ENCODE assay signal across 12 cellular contexts in the genomic region with DNA sequence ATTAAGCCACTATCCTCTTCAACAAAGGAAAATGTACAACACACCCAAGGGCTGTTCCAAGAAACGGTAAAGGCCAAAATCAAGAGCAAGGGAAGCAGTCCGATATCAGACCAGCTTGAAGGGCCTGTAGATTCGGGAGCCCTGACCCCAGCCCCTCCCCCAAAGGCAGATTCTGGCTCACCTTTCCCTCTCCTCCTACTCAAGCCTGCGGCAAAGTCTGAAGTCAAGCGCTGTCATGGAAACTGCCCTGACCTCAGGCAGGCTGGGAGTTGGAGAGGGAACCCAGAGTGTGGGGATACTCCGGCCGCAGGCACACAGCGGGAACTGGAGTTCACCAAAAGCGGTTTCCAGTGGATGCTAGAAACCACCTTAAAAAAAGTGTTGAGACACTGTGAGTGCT. TPM values are rescaled to one million over a fixed set of nuclear protein-coding genes. Genes with fewer than 3 reads are reported as not detected.
DNase-seq lines count a peak whose midpoint lies in the region; ATAC-seq and TF ChIP-seq lines count a peak whose summit lies in the region.
"Had no signal": no experiment of that assay in that cellular context is flagged by ENCODE, and none has a peak within 500 bp of the region (broad histone marks: within the 10 kb centered on the region; RNA-seq: fewer than 3 reads in every experiment).

No MANE protein-coding gene starts in this region.

- no peaks in the 10 kb centered on the region for H3K27me3 Mint-ChIP-seq in Caco-2 (ENCODE audit: insufficient read depth, unreplicated experiment)
- H3K27me3 Mint-ChIP-seq in natural killer cell treated with Interleukin-12 subunit alpha and Interleukin-12 subunit beta and Interleukin-15 and Interleukin-18, amount 100 ng/mL, for 72 hours: no peaks in the 10 kb centered on the region

- H3K4me3 ChIP-seq in Caco-2 (ENCODE audit: low read depth, low read length): no peak overlapping the region
- no peak overlapping the region for H3K4me3 ChIP-seq in KMS-11 (IDR thresholded peaks at IDR 0.05; ENCODE audit: insufficient read depth, low read depth, low read length)
- H3K4me3 ChIP-seq in adipocyte (ENCODE audit: low read length): peak overlapping the region; percentile 83
- no peak overlapping the region for H3K4me3 ChIP-seq in testis

- peak overlapping the region; percentile 91 for H3K4me3 Mint-ChIP-seq in Caco-2 (ENCODE audit: unreplicated experiment)
- H3K4me3 Mint-ChIP-seq in natural killer cell treated with Interleukin-12 subunit alpha and Interleukin-12 subunit beta and Interleukin-15 and Interleukin-18, amount 100 ng/mL, for 72 hours: peak overlapping the region; percentile 93

- DNase-seq in Caco-2: no peak
- DNase-seq in adipocyte (ENCODE audit: low read depth): no peak
- no peak for DNase-seq in natural killer cell treated with Interleukin-12 subunit alpha and Interleukin-12 subunit beta and Interleukin-15 and Interleukin-18, amount 100 ng/mL, for 72 hours (ENCODE audit: low spot score)
- DNase-seq in NCI-H2227 treated with DMSO at 0.1 percent for 48 hours (lab: John Stamatoyannopoulos, UW): no peak
- no peak for DNase-seq in NCI-H187 (lab: John Stamatoyannopoulos, UW)
- DNase-seq in cerebellar cortex (ENCODE audit: low spot score): no peak
- DNase-seq in testis: no peak
- DNase-seq: activated CD4-positive, CD25-positive, alpha-beta regulatory T cell treated with anti-CD3 and anti-CD28 coated beads, Interleukin-2, amount 50 U/mL, for 72 hours; caudate nucleus; GDM1 had no signal

- H3K36me3 ChIP-seq in Caco-2 (ENCODE audit: control insufficient read depth, insufficient read depth, low read length) (peaks cover 13% of the 10 kb centered on the region), KMS-11 (ENCODE audit: insufficient read depth) (peaks cover 39% of the 10 kb centered on the region; the same call in 1 of the 2 replicates), adipocyte (ENCODE audit: control insufficient read depth, insufficient read depth, low read length, severe bottlenecking) (peaks cover 35% of the 10 kb centered on the region), testis (ENCODE audit: low read depth, missing control alignments) (no peaks in the 10 kb centered on the region)

- no peaks in the 10 kb centered on the region; the same call in 1 of the 2 replicates for H4K20me1 ChIP-seq in KMS-11 (ENCODE audit: insufficient read depth)

- peaks cover 11% of the 10 kb centered on the region for H3K4me1 ChIP-seq in Caco-2
- H3K4me1 ChIP-seq in KMS-11 (ENCODE audit: low read depth, poor library complexity, severe bottlenecking): peaks cover 22% of the 10 kb centered on the region
- H3K4me1 ChIP-seq in adipocyte (ENCODE audit: control insufficient read depth, insufficient read depth, low read length): peaks cover 26% of the 10 kb centered on the region
- peaks cover 14% of the 10 kb centered on the region for H3K4me1 ChIP-seq in testis

- H2AFZ ChIP-seq in KMS-11 (ENCODE audit: low read depth): no peak overlapping the region
- H2AFZ ChIP-seq: parathyroid adenoma had no signal

- H3K36me3 Mint-ChIP-seq in Caco-2 (ENCODE audit: insufficient read depth, unreplicated experiment): peaks cover 92% of the 10 kb centered on the region
- H3K36me3 Mint-ChIP-seq in natural killer cell treated with Interleukin-12 subunit alpha and Interleukin-12 subunit beta and Interleukin-15 and Interleukin-18, amount 100 ng/mL, for 72 hours: peaks cover 28% of the 10 kb centered on the region

- H3K4me2 ChIP-seq in KMS-11: peak overlapping the region; percentile 99

- TF ChIP-seq POLR2A in testis (IDR thresholded peaks at IDR 0.05): no peak

- POLR2A ChIA-PET in Caco-2 (lab: Charles Lee): no interaction called here

- TF ChIP-seq CTCF in Caco-2 (IDR thresholded peaks at IDR 0.05; ENCODE audit: insufficient read depth in 1 of 2, low read depth in 1 of 2, low read length in 1 of 2, severe bottlenecking in 1 of 2, unreplicated experiment in 1 of 2): no peak
- TF ChIP-seq CTCF in KMS-11 (conservative IDR thresholded peaks at IDR 0.05; ENCODE audit: low read depth, low read length): no peak
- TF ChIP-seq CTCF in testis (IDR thresholded peaks at IDR 0.05): no peak

- no peak for ATAC-seq in natural killer cell treated with Interleukin-12 subunit alpha and Interleukin-12 subunit beta and Interleukin-15 and Interleukin-18, amount 100 ng/mL, for 72 hours

- no peaks in the 10 kb centered on the region for H3K4me1 Mint-ChIP-seq in Caco-2 (ENCODE audit: low read depth, unreplicated experiment)
- H3K4me1 Mint-ChIP-seq in natural killer cell treated with Interleukin-12 subunit alpha and Interleukin-12 subunit beta and Interleukin-15 and Interleukin-18, amount 100 ng/mL, for 72 hours (ENCODE audit: low read depth in 2 of 2): peaks cover 16 to 36% of the 10 kb centered on the region in 2 donors

- peak overlapping the region; percentile 73; the same call in 1 of the 2 replicates for H3K27ac ChIP-seq in KMS-11
- no peak overlapping the region for H3K27ac ChIP-seq in testis
- H3K27ac ChIP-seq: parathyroid adenoma had no signal

- peaks cover 60% of the 10 kb centered on the region for H3K79me2 ChIP-seq in KMS-11 (ENCODE audit: insufficient read depth, low read depth)

- CTCF ChIA-PET in Caco-2 (lab: Charles Lee): no interaction called here

- H3K9me3 ChIP-seq in Caco-2 (no peaks in the 10 kb centered on the region), adipocyte (ENCODE audit: control insufficient read depth, low read length) (no peaks in the 10 kb centered on the region), testis (no peaks in the 10 kb centered on the region)

- 76 to 79% methylated on average over 9 of the region's 9 CpGs for whole genome bisulfite sequencing in testis, 2 donors

- no peaks in the 10 kb centered on the region for H3K9me3 Mint-ChIP-seq in Caco-2 (ENCODE audit: unreplicated experiment)
- H3K9me3 Mint-ChIP-seq in natural killer cell treated with Interleukin-12 subunit alpha and Interleukin-12 subunit beta and Interleukin-15 and Interleukin-18, amount 100 ng/mL, for 72 hours: no peaks in the 10 kb centered on the region

- H3K9ac ChIP-seq in KMS-11: peak overlapping the region; percentile 94; the same call in 1 of the 2 replicates
- peak overlapping the region; percentile 93 for H3K9ac ChIP-seq in adipocyte (ENCODE audit: low read length)
- H3K9ac ChIP-seq: parathyroid adenoma had no signal

- intact Hi-C loops in Caco-2 (cut with micrococcal nuclease; ENCODE audit: unreplicated experiment) (no loop called here), testis (cut with DNase I; ENCODE audit: low total_unique reads) (no loop called here)

- BruUV-seq in Caco-2 (replicated peaks; lab: Mats Ljungman, UMichigan): no TSS peak

- H3K27me3 ChIP-seq in Caco-2 (replicated peaks; ENCODE audit: control insufficient read depth, insufficient read depth, low read length): no peaks in the 10 kb centered on the region
- H3K27me3 ChIP-seq in KMS-11 (ENCODE audit: insufficient read depth, low read depth): no peaks in the 10 kb centered on the region
- no peaks in the 10 kb centered on the region for H3K27me3 ChIP-seq in adipocyte (replicated peaks; ENCODE audit: control insufficient read depth, insufficient read depth, low read length)
- H3K27me3 ChIP-seq in testis: no peaks in the 10 kb centered on the region

- H3K27ac Mint-ChIP-seq in Caco-2 (ENCODE audit: unreplicated experiment): peak overlapping the region; percentile 99
- H3K27ac Mint-ChIP-seq in natural killer cell treated with Interleukin-12 subunit alpha and Interleukin-12 subunit beta and Interleukin-15 and Interleukin-18, amount 100 ng/mL, for 72 hours: peak overlapping the region; percentile 86 to 91

RNA-seq across cellular contexts. Expression of a gene that starts 1.8 kb away (rescaled TPM):
- total RNA-seq in Caco-2 (2022) (248 and 252 TPM in 2 replicates), testis (100 to 1,000 TPM; 114 to 124 TPM)
- 100 to 1,000 TPM; 159 to 302 TPM for total RNA-seq in natural killer cell treated with Interleukin-12 subunit alpha and Interleukin-12 subunit beta and Interleukin-15 and Interleukin-18, amount 100 ng/mL, for 72 hours
- 140 TPM for polyA plus RNA-seq in testis (ENCODE audit: insufficient read depth, low read depth, low replicate concordance)

RNA-seq across cellular contexts. Expression of a gene that starts 1.9 kb away (rescaled TPM):
- 133 and 140 TPM in 2 replicates for total RNA-seq in Caco-2 (2022)
- 100 to 1,000 TPM in 1 of 2 donors, 10 to 100 TPM in 1; 81.3 to 112 TPM for total RNA-seq in natural killer cell treated with Interleukin-12 subunit alpha and Interleukin-12 subunit beta and Interleukin-15 and Interleukin-18, amount 100 ng/mL, for 72 hours
- 100 to 1,000 TPM; 191 to 198 TPM for total RNA-seq in testis
- polyA plus RNA-seq in testis (ENCODE audit: insufficient read depth, low read depth, low replicate concordance): 195 TPM

RNA-seq across cellular contexts. Expression of a gene that starts 12.4 kb away (rescaled TPM):
- 0.37 and 0.68 TPM in 2 replicates for total RNA-seq in Caco-2 (2022)
- total RNA-seq in natural killer cell treated with Interleukin-12 subunit alpha and Interleukin-12 subunit beta and Interleukin-15 and Interleukin-18, amount 100 ng/mL, for 72 hours: under 1 TPM; 0.17 to 0.50 TPM
- 10 to 100 TPM; 22.7 to 27.3 TPM for total RNA-seq in testis
- polyA plus RNA-seq in testis (ENCODE audit: insufficient read depth, low read depth, low replicate concordance): 1.8 TPM

RNA-seq across cellular contexts. Expression of a gene that starts 18.5 kb away (rescaled TPM):
- 253 and 292 TPM in 2 replicates for total RNA-seq in Caco-2 (2022)
- total RNA-seq in natural killer cell treated with Interleukin-12 subunit alpha and Interleukin-12 subunit beta and Interleukin-15 and Interleukin-18, amount 100 ng/mL, for 72 hours: 100 to 1,000 TPM; 874 to 929 TPM
- total RNA-seq in testis: 100 to 1,000 TPM; 135 to 161 TPM
- polyA plus RNA-seq in testis (ENCODE audit: insufficient read depth, low read depth, low replicate concordance): 201 TPM

RNA-seq across cellular contexts. Expression of a gene that starts 21.6 kb away (rescaled TPM):
- 125 and 151 TPM in 2 replicates for total RNA-seq in Caco-2 (2022)
- 10 to 100 TPM; 30.4 to 36.5 TPM for total RNA-seq in natural killer cell treated with Interleukin-12 subunit alpha and Interleukin-12 subunit beta and Interleukin-15 and Interleukin-18, amount 100 ng/mL, for 72 hours
- 100 to 1,000 TPM; 171 to 438 TPM for total RNA-seq in testis
- 488 TPM for polyA plus RNA-seq in testis (ENCODE audit: insufficient read depth, low read depth, low replicate concordance)

Comparison
In these comparisons a context has a peak if more than half of its experiments do, and no peak if none do; other contexts are left out.
1. RNA of a gene that starts 12.4 kb away (total RNA-seq): 22.7 to 27.3 TPM in testis; 0.37 to 0.68 TPM in Caco-2 and 0.17 to 0.50 TPM in natural killer cell treated with Interleukin-12 subunit alpha and Interleukin-12 subunit beta and Interleukin-15 and Interleukin-18, amount 100 ng/mL, for 72 hours; every median in the first group is over 10 times any median in the second.